Comparison of ENCODE assay signal across 8 cellular contexts in genomic region chr7:29565186-29565540, GRCh38. TPM values are rescaled to one million over a fixed set of nuclear protein-coding genes. Genes with fewer than 3 reads are reported as not detected.
DNase-seq lines count a peak whose midpoint lies in the region; ATAC-seq and TF ChIP-seq lines count a peak whose summit lies in the region.

No MANE protein-coding gene starts in this region.

- no peaks in the 10 kb centered on the region for H3K9me3 ChIP-seq in iPS-20b (ENCODE audit: insufficient read depth, low read depth, low read length)
- H3K9me3 ChIP-seq in smooth muscle cell (replicated peaks; ENCODE audit: low read depth) = no peaks in the 10 kb centered on the region

- no peaks in the 10 kb centered on the region for H3F3A ChIP-seq in smooth muscle cell (ENCODE audit: low read depth)

- H3K27ac ChIP-seq in iPS-20b (ENCODE audit: low read length) = no peak overlapping the region
- H3K27ac ChIP-seq in smooth muscle cell (ENCODE audit: low read depth) = no peak overlapping the region
- no peak overlapping the region for H3K27ac ChIP-seq in caudate nucleus (ENCODE audit: low read depth, low read length)

- CTCF ChIA-PET in HEK293T (lab: Yijun Ruan, JAX) = no interaction called here

- peak overlapping the region; percentile 84; the same call in 1 of the 2 replicates for H3K9ac ChIP-seq in iPS-20b (ENCODE audit: low read depth, low read length)
- no peak overlapping the region for H3K9ac ChIP-seq in smooth muscle cell (ENCODE audit: low read depth)

- no peaks in the 10 kb centered on the region for H3K36me3 Mint-ChIP-seq in activated naive CD8-positive, alpha-beta T cell treated with anti-CD3 and anti-CD28 coated beads for 36 hours

- WGBS in smooth muscle cell (ENCODE audit: low lambda C conversion rate) = 9% methylated on average over 9 of the region's 9 CpGs

- H3K27me3 Mint-ChIP-seq in activated naive CD8-positive, alpha-beta T cell treated with anti-CD3 and anti-CD28 coated beads for 36 hours = peaks cover 94% of the 10 kb centered on the region

- ATAC-seq in GM19455 (IDR thresholded peaks at IDR 0.05; ENCODE audit: unreplicated experiment) (no peak), HG03175 (IDR thresholded peaks at IDR 0.05; ENCODE audit: unreplicated experiment) (no peak)

- peaks cover 19% of the 10 kb centered on the region for H3K4me1 Mint-ChIP-seq in activated naive CD8-positive, alpha-beta T cell treated with anti-CD3 and anti-CD28 coated beads for 36 hours

- H3K4me3 ChIP-seq in iPS-20b (ENCODE audit: low read length) (peak overlapping the region; percentile 98), smooth muscle cell (peak overlapping the region; percentile 62)

- H3K9me3 Mint-ChIP-seq in activated naive CD8-positive, alpha-beta T cell treated with anti-CD3 and anti-CD28 coated beads for 36 hours = no peaks in the 10 kb centered on the region

- H3K4me1 ChIP-seq in iPS-20b (ENCODE audit: insufficient read depth, low read length) (peaks cover 18% of the 10 kb centered on the region; the same call in 1 of the 2 replicates), smooth muscle cell (ENCODE audit: low read depth) (peaks cover 7% of the 10 kb centered on the region)

- no peak for DNase-seq in HEK293T (ENCODE audit: extremely low spot score)
- DNase-seq in activated naive CD8-positive, alpha-beta T cell treated with anti-CD3 and anti-CD28 coated beads for 36 hours = no peak
- no peak for DNase-seq in smooth muscle cell (lab: John Stamatoyannopoulos, UW; ENCODE audit: unreplicated experiment)
- no peak for DNase-seq in activated naive CD4-positive, alpha-beta T cell treated with anti-CD3 and anti-CD28 coated beads, Interleukin-2, amount 50 U/mL, for 16 hours
- no peak for DNase-seq in caudate nucleus (lab: John Stamatoyannopoulos, UW)

- POLR2A ChIA-PET in HEK293T (lab: Yijun Ruan, JAX) = no interaction called here

- H3K4me3 Mint-ChIP-seq in activated naive CD8-positive, alpha-beta T cell treated with anti-CD3 and anti-CD28 coated beads for 36 hours = peak overlapping the region; percentile 61

- H3K27me3 ChIP-seq in iPS-20b (ENCODE audit: insufficient read depth, low read length) (peaks cover 48% of the 10 kb centered on the region), smooth muscle cell (ENCODE audit: low read depth) (peaks cover 35% of the 10 kb centered on the region)

- no peaks in the 10 kb centered on the region for H4K20me1 ChIP-seq in smooth muscle cell (ENCODE audit: low read depth)

- H3K79me2 ChIP-seq in smooth muscle cell (ENCODE audit: low read depth) = no peaks in the 10 kb centered on the region

- peak overlapping the region; percentile 91 for H2AFZ ChIP-seq in smooth muscle cell (ENCODE audit: low read depth)

- H3K4me2 ChIP-seq in smooth muscle cell = peak overlapping the region; percentile 96

- H3K36me3 ChIP-seq in iPS-20b (ENCODE audit: insufficient read depth, low read depth, low read length) = peaks cover 5% of the 10 kb centered on the region; the same call in 1 of the 2 replicates
- H3K36me3 ChIP-seq in smooth muscle cell (ENCODE audit: low read depth) = no peaks in the 10 kb centered on the region

- H3K27ac Mint-ChIP-seq in activated naive CD8-positive, alpha-beta T cell treated with anti-CD3 and anti-CD28 coated beads for 36 hours = no peak overlapping the region

- TF ChIP-seq CTCF in smooth muscle cell (IDR thresholded peaks at IDR 0.05; ENCODE audit: borderline replicate concordance, insufficient read depth, poor library complexity, severe bottlenecking) = no peak

TF ChIP-seq in HEK293T, 16 proteins besides CTCF, POLR2A, EP300 and RAD21:
- TF ChIP-seq FOXA1 (IDR thresholded peaks at IDR 0.05) (no peak), L3MBTL2 (conservative IDR thresholded peaks at IDR 0.05) (0 out of 2 replicates have a peak, but pooled peaks have one; percentile 27), CTBP1 (IDR thresholded peaks at IDR 0.05; ENCODE audit: borderline replicate concordance) (no peak)

RNA-seq across cellular contexts. Expression of gene PRR15, which starts 1.5 kb away (rescaled TPM):
- not detected for total RNA-seq in activated naive CD8-positive, alpha-beta T cell treated with anti-CD3 and anti-CD28 coated beads for 36 hours
- 3.8 and 4.7 TPM in 2 replicates for total RNA-seq in smooth muscle cell
- 0.96 and 4.4 TPM in 2 replicates for polyA plus RNA-seq in smooth muscle cell
